In genomic region chr15:33448961-33449611, GRCh38 we compare ENCODE assay signal across 24 cellular contexts.
DNase-seq lines count a peak whose midpoint lies in the region; TF ChIP-seq lines count a peak whose summit lies in the region.
"Had no signal": no experiment of that assay in that cellular context is flagged by ENCODE, and none has a peak within 500 bp of the region (broad histone marks: within the 10 kb centered on the region; RNA-seq: fewer than 3 reads in every experiment).

No MANE protein-coding gene starts in this region.

- H3K4me2 ChIP-seq in mammary epithelial cell (ENCODE audit: insufficient read depth, low read depth, low read length) = peak overlapping the region; percentile 47

- in situ Hi-C loops in mammary epithelial cell (cut with MboI; ENCODE audit: low sequenced_read_pairs in 2 of 2) = no loop called here

- no TSS peak for BruUV-seq in mammary epithelial cell (replicated peaks; lab: Mats Ljungman, UMichigan)

- H3K4me3 ChIP-seq in mammary epithelial cell (replicated peaks in 1 of 3; ENCODE audit: insufficient read depth in 1 of 3, low read depth in 2 of 3, low read length in 3 of 3) (no peak overlapping the region), thymus (ENCODE audit: low read length) (no peak overlapping the region)
- H3K4me3 ChIP-seq: dorsolateral prefrontal cortex, uterus had no signal

- no peaks in the 10 kb centered on the region for H4K20me1 ChIP-seq in mammary epithelial cell (ENCODE audit: insufficient read depth, low read length)

- H3K36me3 ChIP-seq in mammary epithelial cell (ENCODE audit: insufficient read depth, low read length) (no peaks in the 10 kb centered on the region), thymus (ENCODE audit: control insufficient read depth, insufficient read depth) (no peaks in the 10 kb centered on the region)
- H3K36me3 ChIP-seq: uterus had no signal

- CTCF ChIA-PET in mammary epithelial cell (lab: Charles Lee; ENCODE audit: low non-redundant PET) = no interaction called here

- no peaks in the 10 kb centered on the region for H3K79me2 ChIP-seq in mammary epithelial cell (ENCODE audit: insufficient read depth, low read length)

- H3K27ac ChIP-seq in mammary epithelial cell (ENCODE audit: insufficient read depth, low read depth, low read length) (peak overlapping the region; percentile 29), thymus (ENCODE audit: low read depth) (peak overlapping the region; percentile 15)
- H3K27ac ChIP-seq: dorsolateral prefrontal cortex had no signal

- dilution Hi-C loops in mammary epithelial cell (cut with HindIII; ENCODE audit: low sequenced_read_pairs) = no loop called here

- peak overlapping the region; percentile 11 for H3K9ac ChIP-seq in mammary epithelial cell (ENCODE audit: insufficient read depth, low read length)

- intact Hi-C loops in mammary epithelial cell (cut with micrococcal nuclease) = no loop called here

- 26% methylated on average over 7 of the region's 9 CpGs for WGBS in mammary epithelial cell (ENCODE audit: low coverage, missing lambda C conversion rate)
- WGBS in thymus = 85% methylated on average over 9 of the region's 9 CpGs

- DNase-seq in NCI-H69 (lab: John Stamatoyannopoulos, UW) = peak; percentile 33
- peak; percentile 94 for DNase-seq in mammary epithelial cell
- peak; percentile 94 for DNase-seq in kidney tubule cell (ENCODE audit: low spot score)
- no peak for DNase-seq in HuH-7 (ENCODE audit: low spot score)
- DNase-seq in NCI-H1930 (lab: John Stamatoyannopoulos, UW) = no peak
- no peak for DNase-seq in NAMALWA (ENCODE audit: low spot score)
- DNase-seq: activated CD4-positive, CD25-positive, alpha-beta regulatory T cell treated with anti-CD3 and anti-CD28 coated beads, Interleukin-2, amount 50 U/mL, for 72 hours; activated CD8-positive, alpha-beta T cell treated with anti-CD3 and anti-CD28 coated beads, Interleukin-2, amount 10 ng/mL, durations not matched to agents 7 days and 5 days; activated naive CD4-positive, alpha-beta T cell treated with anti-CD3 and anti-CD28 coated beads, Interleukin-2, amount 50 U/mL, for 16 hours; activated T-cell treated with anti-CD3 and anti-CD28 coated beads, Interleukin-2, amount 50 U/mL, for 48 hours; caudate nucleus; CD4-positive, alpha-beta T cell; dorsolateral prefrontal cortex; foreskin fibroblast; GDM1; H9; IMR-90; left colon; natural killer cell; NCI-H1436; NCI-H510A; substantia nigra; uterus had no signal

- peak overlapping the region; percentile 67 for H2AFZ ChIP-seq in mammary epithelial cell (ENCODE audit: low read depth, low read length)

- peak in 1 of 2 donors; percentile 17 for TF ChIP-seq CTCF in mammary epithelial cell (conservative IDR thresholded peaks at IDR 0.05 in 1 of 2, IDR thresholded peaks at IDR 0.05 in 1 of 2; ENCODE audit: extremely low read depth in 1 of 2, insufficient read depth in 1 of 2, low read depth in 1 of 2, low read length in 2 of 2)

- H3K9me3 ChIP-seq in mammary epithelial cell (replicated peaks; ENCODE audit: insufficient read depth, low read length) (no peaks in the 10 kb centered on the region), thymus (ENCODE audit: control insufficient read depth) (no peaks in the 10 kb centered on the region)
- H3K9me3 ChIP-seq: uterus had no signal

- H3K27me3 ChIP-seq in mammary epithelial cell (ENCODE audit: insufficient read depth, low read length) = no peaks in the 10 kb centered on the region
- H3K27me3 ChIP-seq in thymus (ENCODE audit: control insufficient read depth, insufficient read depth) = no peaks in the 10 kb centered on the region
- H3K27me3 ChIP-seq: dorsolateral prefrontal cortex, uterus had no signal

- H3K4me1 ChIP-seq in mammary epithelial cell (ENCODE audit: insufficient read depth, low read length) = peaks cover 33% of the 10 kb centered on the region
- H3K4me1 ChIP-seq in thymus (ENCODE audit: control insufficient read depth, insufficient read depth, low read length) = no peaks in the 10 kb centered on the region
- H3K4me1 ChIP-seq: uterus had no signal

Comparison
In these comparisons a context has a peak if more than half of its experiments do, and no peak if none do; other contexts are left out.
1. DNase-seq: peak in NCI-H69 (single experiment), mammary epithelial cell (single experiment) and kidney tubule cell (single experiment); none in HuH-7 (single experiment), NCI-H1930 (0 of 2) and NAMALWA (single experiment).